9 cellular contexts compared by ENCODE assay signal in genomic region chr20:44970243-44970757, GRCh38. TPM values are rescaled to one million over a fixed set of nuclear protein-coding genes. Genes with fewer than 3 reads are reported as not detected.
DNase-seq lines count a peak whose midpoint lies in the region; ATAC-seq and TF ChIP-seq lines count a peak whose summit lies in the region.
"Had no signal": no experiment of that assay in that cellular context is flagged by ENCODE, and none has a peak within 500 bp of the region (broad histone marks: within the 10 kb centered on the region; RNA-seq: fewer than 3 reads in every experiment).

No MANE protein-coding gene starts in this region.

- peak overlapping the region; percentile 2 for H3K4me3 ChIP-seq in endocrine pancreas (ENCODE audit: control insufficient read depth, insufficient read depth, low read length)

- POLR2A ChIA-PET in activated CD4-positive, alpha-beta T cell treated with anti-CD3 and anti-CD28 coated beads for 36 hours (lab: Charles Lee), result interaction anchor here (0.6 to 5.9 kb wide), 7 partner anchors 8 to 85 kb away, joined by 3 to 72 read pairs (median 6); partner anchors contain the start of gene TOMM34
- POLR2A ChIA-PET in T-cell (lab: Charles Lee), result interaction anchor here (0.6 to 2.4 kb wide), 7 partner anchors 9 to 28 kb away, joined by 3 to 12 read pairs (median 5); partner anchors contain the start of gene TOMM34 (in 1 of the 2)

- H3K27ac Mint-ChIP-seq in activated CD4-positive, alpha-beta T cell treated with anti-CD3 and anti-CD28 coated beads for 36 hours, result peak overlapping the region; percentile 98
- H3K27ac Mint-ChIP-seq in T-cell, result peak overlapping the region; percentile 91 to 94
- H3K27ac Mint-ChIP-seq in stimulated activated naive CD8-positive, alpha-beta T cell treated with anti-CD3 and anti-CD28 coated beads, Interleukin-15, Interleukin-2, amounts not matched to agents 100 ng/mL and 50 ng/mL, for 24 hours, result peak overlapping the region; percentile 99

- no peaks in the 10 kb centered on the region for H3K27me3 ChIP-seq in endocrine pancreas (ENCODE audit: control insufficient read depth, insufficient read depth, low read length)

- CTCF ChIA-PET in activated CD4-positive, alpha-beta T cell treated with anti-CD3 and anti-CD28 coated beads for 36 hours (lab: Charles Lee), result interaction anchor here (0.6 to 3.1 kb wide), 8 partner anchors 11 to 74 kb away, joined by 3 to 12 read pairs (median 4); partner anchors contain the start of gene TOMM34
- CTCF ChIA-PET in T-cell (lab: Charles Lee), result interaction anchor here (0.6 to 2.0 kb wide), 5 partner anchors 9 to 82 kb away, joined by 3 to 10 read pairs (median 6); partner anchors contain the start of gene TOMM34 (in 1 of the 2)

- DNase-seq in activated CD4-positive, alpha-beta T cell treated with anti-CD3 and anti-CD28 coated beads for 36 hours, result no peak
- no peak for DNase-seq in activated CD4-positive, alpha-beta T cell treated with anti-CD3 and anti-CD28 coated beads for 48 hours
- DNase-seq in T-cell (no peak), omental fat pad (ENCODE audit: low spot score) (no peak), substantia nigra (lab: John Stamatoyannopoulos, UW) (no peak)
- DNase-seq: NCI-H748 treated with DMSO at 0.1 percent for 48 hours had no signal

- H3K9me3 ChIP-seq in endocrine pancreas (ENCODE audit: control insufficient read depth, low read length), result no peaks in the 10 kb centered on the region

- H3K4me3 Mint-ChIP-seq in activated CD4-positive, alpha-beta T cell treated with anti-CD3 and anti-CD28 coated beads for 36 hours, result peak overlapping the region; percentile 94
- H3K4me3 Mint-ChIP-seq in T-cell, result peak overlapping the region; percentile 86 to 99 (median 98)
- peak overlapping the region; percentile 99 for H3K4me3 Mint-ChIP-seq in stimulated activated naive CD8-positive, alpha-beta T cell treated with anti-CD3 and anti-CD28 coated beads, Interleukin-15, Interleukin-2, amounts not matched to agents 100 ng/mL and 50 ng/mL, for 24 hours

- peaks cover under 1% of the 10 kb centered on the region for H3K36me3 ChIP-seq in endocrine pancreas (ENCODE audit: control insufficient read depth, insufficient read depth, low read length)

- no peak overlapping the region for H3K9ac ChIP-seq in endocrine pancreas (ENCODE audit: control insufficient read depth, insufficient read depth, low read length)

- H3K4me1 ChIP-seq in endocrine pancreas (ENCODE audit: control insufficient read depth, insufficient read depth, low read length), result peaks cover 9% of the 10 kb centered on the region

- H3K36me3 Mint-ChIP-seq in activated CD4-positive, alpha-beta T cell treated with anti-CD3 and anti-CD28 coated beads for 36 hours (ENCODE audit: low read depth), result peaks cover 54% of the 10 kb centered on the region
- peaks cover 41% of the 10 kb centered on the region for H3K36me3 Mint-ChIP-seq in T-cell
- H3K36me3 Mint-ChIP-seq in stimulated activated naive CD8-positive, alpha-beta T cell treated with anti-CD3 and anti-CD28 coated beads, Interleukin-15, Interleukin-2, amounts not matched to agents 100 ng/mL and 50 ng/mL, for 24 hours (ENCODE audit: low read depth), result peaks cover 73% of the 10 kb centered on the region

- no peak overlapping the region for H3K27ac ChIP-seq in substantia nigra (ENCODE audit: low read depth, low read length, poor library complexity, severe bottlenecking)

- no peaks in the 10 kb centered on the region for H3K9me3 Mint-ChIP-seq in activated CD4-positive, alpha-beta T cell treated with anti-CD3 and anti-CD28 coated beads for 36 hours (ENCODE audit: low read depth)
- no peaks in the 10 kb centered on the region for H3K9me3 Mint-ChIP-seq in T-cell
- H3K9me3 Mint-ChIP-seq in stimulated activated naive CD8-positive, alpha-beta T cell treated with anti-CD3 and anti-CD28 coated beads, Interleukin-15, Interleukin-2, amounts not matched to agents 100 ng/mL and 50 ng/mL, for 24 hours, result no peaks in the 10 kb centered on the region

- ATAC-seq in activated CD4-positive, alpha-beta T cell treated with anti-CD3 and anti-CD28 coated beads for 36 hours, result no peak
- no peak for ATAC-seq in T-cell (replicated peaks in 1 of 4)
- no peak for ATAC-seq in GM21390 (IDR thresholded peaks at IDR 0.05; ENCODE audit: unreplicated experiment)
- no peak for ATAC-seq in omental fat pad (ENCODE audit: low FRiP score)

- no peak for TF ChIP-seq CTCF in omental fat pad (IDR thresholded peaks at IDR 0.05)

- no peaks in the 10 kb centered on the region for H3K27me3 Mint-ChIP-seq in activated CD4-positive, alpha-beta T cell treated with anti-CD3 and anti-CD28 coated beads for 36 hours
- no peaks in the 10 kb centered on the region for H3K27me3 Mint-ChIP-seq in T-cell
- H3K27me3 Mint-ChIP-seq in stimulated activated naive CD8-positive, alpha-beta T cell treated with anti-CD3 and anti-CD28 coated beads, Interleukin-15, Interleukin-2, amounts not matched to agents 100 ng/mL and 50 ng/mL, for 24 hours, result no peaks in the 10 kb centered on the region

- peaks cover 63% of the 10 kb centered on the region for H3K4me1 Mint-ChIP-seq in activated CD4-positive, alpha-beta T cell treated with anti-CD3 and anti-CD28 coated beads for 36 hours
- peaks cover 60 to 88% (median 72%) of the 10 kb centered on the region in 3 donors for H3K4me1 Mint-ChIP-seq in T-cell
- peaks cover 81% of the 10 kb centered on the region for H3K4me1 Mint-ChIP-seq in stimulated activated naive CD8-positive, alpha-beta T cell treated with anti-CD3 and anti-CD28 coated beads, Interleukin-15, Interleukin-2, amounts not matched to agents 100 ng/mL and 50 ng/mL, for 24 hours (ENCODE audit: low read depth)

- intact Hi-C loops in activated CD4-positive, alpha-beta T cell treated with anti-CD3 and anti-CD28 coated beads for 36 hours (cut with DNase I, micrococcal nuclease), result loop anchor here (2.0 to 10.0 kb wide), 4 partner anchors 83 to 782 kb away; no protein-coding TSS in a partner anchor

RNA-seq across cellular contexts. Expression of gene STK4, which starts 4.0 kb away (rescaled TPM):
- 100 to 1,000 TPM; 156 to 164 TPM for total RNA-seq in activated CD4-positive, alpha-beta T cell treated with anti-CD3 and anti-CD28 coated beads for 36 hours
- total RNA-seq in T-cell (100 to 1,000 TPM; 244 to 315 (median 271) TPM), omental fat pad (10 to 100 TPM; 26.4 to 51.9 (median 38.6) TPM)

RNA-seq across cellular contexts. Expression of gene TOMM34, which starts 10.1 kb away (rescaled TPM):
- total RNA-seq in activated CD4-positive, alpha-beta T cell treated with anti-CD3 and anti-CD28 coated beads for 36 hours, result 10 to 100 TPM; 56.5 to 61.2 TPM
- total RNA-seq in T-cell, result 10 to 100 TPM in 3 of 5 donors, 1 to 10 TPM in 2; 7.8 to 12.8 (median 11.4) TPM
- total RNA-seq in omental fat pad, result 10 to 100 TPM in 3 of 4 donors, 1 to 10 TPM in 1; 9.1 to 23.9 (median 12.1) TPM
